In genomic region chr6:90809035-90809434, GRCh38 we compare ENCODE assay signal across 32 cellular contexts.
"Had no signal": no experiment of that assay in that cellular context is flagged by ENCODE, and none has a peak within 500 bp of the region (broad histone marks: within the 10 kb centered on the region; RNA-seq: fewer than 3 reads in every experiment).

No MANE protein-coding gene starts in this region.

- ATAC-seq: activated CD4-positive, alpha-beta T cell treated with anti-CD3 and anti-CD28 coated beads for 36 hours; activated T-cell treated with anti-CD3 and anti-CD28 coated beads, Interleukin-2, amount 50 U/mL, for 4 hours; activated T-helper 17 cell treated with anti-CD3 and anti-CD28 coated beads, Interleukin-2, amount 50 U/mL, for 72 hours; foreskin keratinocyte; gastrocnemius medialis; T-helper 17 cell had no signal

- H3K4me3 ChIP-seq: coronary artery, dorsolateral prefrontal cortex, esophagus muscularis mucosa, gastrocnemius medialis had no signal

- H3K4me1 ChIP-seq: esophagus muscularis mucosa, foreskin keratinocyte, gastrocnemius medialis had no signal

- H3K36me3 ChIP-seq: brain microvascular endothelial cell, esophagus muscularis mucosa, gastrocnemius medialis, WERI-Rb-1 had no signal

- H3K27ac ChIP-seq: brain microvascular endothelial cell, coronary artery, dorsolateral prefrontal cortex, esophagus muscularis mucosa, foreskin keratinocyte, gastrocnemius medialis, WERI-Rb-1 had no signal

- H3K9me3 Mint-ChIP-seq: activated CD4-positive, alpha-beta memory T cell treated with anti-CD3 and anti-CD28 coated beads for 36 hours; activated T-cell treated with anti-CD3 and anti-CD28 coated beads, Interleukin-2, amount 50 U/mL, for 4 hours; activated T-helper 17 cell treated with anti-CD3 and anti-CD28 coated beads, Interleukin-2, amount 50 U/mL, for 72 hours; central memory CD8-positive, alpha-beta T cell; T-helper 2 cell treated with Interferon-gamma antibody and Interleukin-4, amounts not matched to agents 5 μg/mL and 100 μg/mL, for 36 hours had no signal

- H3K4me1 Mint-ChIP-seq: activated CD4-positive, alpha-beta T cell treated with anti-CD3 and anti-CD28 coated beads for 36 hours; activated CD4-positive, alpha-beta T cell treated with anti-CD3 and anti-CD28 coated beads, Interleukin-2, amount 10 ng/mL, durations not matched to agents 24 days and 14 days; activated T-helper 17 cell treated with anti-CD3 and anti-CD28 coated beads, Interleukin-2, amount 50 U/mL, for 72 hours; central memory CD8-positive, alpha-beta T cell; T-helper 17 cell had no signal

- DNase-seq: activated CD4-positive, alpha-beta memory T cell treated with anti-CD3 and anti-CD28 coated beads for 36 hours; activated CD4-positive, alpha-beta T cell treated with anti-CD3 and anti-CD28 coated beads for 36 hours; activated CD4-positive, alpha-beta T cell treated with anti-CD3 and anti-CD28 coated beads, Interleukin-2, amount 10 ng/mL, durations not matched to agents 24 days and 14 days; activated CD4-positive, CD25-positive, alpha-beta regulatory T cell; activated CD4-positive, CD25-positive, alpha-beta regulatory T cell treated with anti-CD3 and anti-CD28 coated beads, Interleukin-2, amount 50 U/mL, for 72 hours; activated CD8-positive, alpha-beta memory T cell treated with anti-CD3 and anti-CD28 coated beads, Interleukin-2, amount 50 U/mL, for 48 hours; activated effector memory CD4-positive, alpha-beta T cell treated with Interleukin-2 at 50 U/mL for 16 hours; activated gamma-delta T cell treated with Interleukin-2 at 50 U/mL for 16 hours; activated naive CD4-positive, alpha-beta T cell treated with anti-CD3 and anti-CD28 coated beads, Interleukin-2, amount 50 U/mL, for 16 hours; activated naive CD4-positive, alpha-beta T cell treated with Interleukin-2 at 50 U/mL for 16 hours; activated T-cell treated with anti-CD3 and anti-CD28 coated beads for 4 hours; activated T-cell treated with anti-CD3 and anti-CD28 coated beads, Interleukin-2, amount 50 U/mL, for 4 hours; amniotic stem cell; anterior cingulate cortex; brain microvascular endothelial cell; dorsolateral prefrontal cortex; effector memory CD4-positive, alpha-beta T cell; erythroblast; foreskin keratinocyte; gastrocnemius medialis; glutamatergic neuron; T-helper 1 cell; T-helper 17 cell; T1000; WERI-Rb-1 had no signal

- H3K9me3 ChIP-seq: esophagus muscularis mucosa, gastrocnemius medialis had no signal

- H3K27me3 Mint-ChIP-seq: central memory CD8-positive, alpha-beta T cell; dendritic cell treated with granulocyte-macrophage colony-stimulating factor and Interleukin-4, amounts not matched to agents 40 ng/mL and 50 ng/mL, for 4 days; T-helper 17 cell had no signal

- H3K27me3 ChIP-seq: brain microvascular endothelial cell, dorsolateral prefrontal cortex, esophagus muscularis mucosa, gastrocnemius medialis had no signal

- H3K4me3 Mint-ChIP-seq: activated CD4-positive, alpha-beta memory T cell treated with anti-CD3 and anti-CD28 coated beads for 36 hours; activated CD4-positive, alpha-beta T cell treated with anti-CD3 and anti-CD28 coated beads for 36 hours; activated CD4-positive, alpha-beta T cell treated with anti-CD3 and anti-CD28 coated beads, Interleukin-2, amount 10 ng/mL, durations not matched to agents 24 days and 14 days; activated naive CD8-positive, alpha-beta T cell; activated T-cell treated with anti-CD3 and anti-CD28 coated beads, Interleukin-2, amount 50 U/mL, for 4 hours; activated T-helper 17 cell treated with anti-CD3 and anti-CD28 coated beads, Interleukin-2, amount 50 U/mL, for 72 hours; central memory CD8-positive, alpha-beta T cell; dendritic cell treated with granulocyte-macrophage colony-stimulating factor and Interleukin-4, amounts not matched to agents 40 ng/mL and 50 ng/mL, for 4 days; T-helper 17 cell; T-helper 2 cell treated with Interferon-gamma antibody and Interleukin-4, amounts not matched to agents 5 μg/mL and 100 μg/mL, for 36 hours had no signal

- H3K27ac Mint-ChIP-seq: activated CD4-positive, alpha-beta memory T cell treated with anti-CD3 and anti-CD28 coated beads for 36 hours; activated CD4-positive, alpha-beta T cell treated with anti-CD3 and anti-CD28 coated beads for 36 hours; activated CD4-positive, alpha-beta T cell treated with anti-CD3 and anti-CD28 coated beads, Interleukin-2, amount 10 ng/mL, durations not matched to agents 24 days and 14 days; activated naive CD8-positive, alpha-beta T cell; activated T-helper 17 cell treated with anti-CD3 and anti-CD28 coated beads, Interleukin-2, amount 50 U/mL, for 72 hours; dendritic cell treated with granulocyte-macrophage colony-stimulating factor and Interleukin-4, amounts not matched to agents 40 ng/mL and 50 ng/mL, for 4 days; T-helper 17 cell; T-helper 2 cell treated with Interferon-gamma antibody and Interleukin-4, amounts not matched to agents 5 μg/mL and 100 μg/mL, for 36 hours had no signal

- H3K36me3 Mint-ChIP-seq: activated CD4-positive, alpha-beta memory T cell treated with anti-CD3 and anti-CD28 coated beads for 36 hours; activated naive CD8-positive, alpha-beta T cell had no signal
